In the genomic region with DNA sequence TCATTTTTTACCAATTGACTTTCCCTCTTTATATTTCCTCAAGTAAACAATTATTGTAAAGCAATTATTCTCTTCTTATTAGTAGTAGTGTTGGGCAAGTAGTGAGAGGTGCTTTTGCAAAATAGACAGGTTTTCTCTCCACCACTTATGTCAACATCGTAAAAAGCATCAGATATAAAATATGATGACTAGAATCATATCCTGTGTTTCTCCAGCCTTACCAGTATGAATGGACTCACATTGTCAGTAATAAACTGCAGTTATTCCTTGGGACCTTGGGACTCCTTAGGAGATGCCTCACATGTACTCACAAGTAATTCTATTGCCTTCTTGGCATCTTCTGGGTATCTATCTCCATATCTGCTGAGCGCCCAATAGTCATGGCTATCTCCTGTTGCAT, we compare ENCODE assay signal across 8 cellular contexts. TPM values are rescaled to one million over a fixed set of nuclear protein-coding genes. Genes with fewer than 3 reads are reported as not detected.
"Had no signal": no experiment of that assay in that cellular context is flagged by ENCODE, and none has a peak within 500 bp of the region (broad histone marks: within the 10 kb centered on the region; RNA-seq: fewer than 3 reads in every experiment).

No MANE protein-coding gene starts in this region.

- FAIRE-seq: G401.6, GM12878, GM12892, GM18507, GM19239 had no signal

- H3K4me3 ChIP-seq: GM12878 had no signal

- ATAC-seq: GM12878 had no signal

- DNase-seq: GDM1, GF-D8 had no signal

RNA-seq across cellular contexts. Expression of a gene that starts 40.4 kb away (rescaled TPM):
- total RNA-seq: G401, GM12878 had no signal
- polyA plus RNA-seq: GM12878 had no signal
